22 cellular contexts compared by ENCODE assay signal in genomic region chr4:39715788-39716187, GRCh38. TPM values are rescaled to one million over a fixed set of nuclear protein-coding genes. Genes with fewer than 3 reads are reported as not detected.
A peak's percentile ranks its signal among the peaks of the same experiment; 100 is the strongest.
DNase-seq lines count a peak whose midpoint lies in the region; ATAC-seq and TF ChIP-seq lines count a peak whose summit lies in the region.
"Had no signal": no experiment of that assay in that cellular context is flagged by ENCODE, and none has a peak within 500 bp of the region (broad histone marks: within the 10 kb centered on the region; RNA-seq: fewer than 3 reads in every experiment).

No MANE protein-coding gene starts in this region.

- no peak overlapping the region for H2BK15ac ChIP-seq in IMR-90 (ENCODE audit: low read depth, low read length)

- dilution Hi-C loops in IMR-90 (cut with HindIII; ENCODE audit: low sequenced_read_pairs, unreplicated experiment): no loop called here

- DNase-seq in GM10248 (ENCODE audit: extremely low spot score) (peak; percentile 55), IMR-90 (no peak), globus pallidus (ENCODE audit: low spot score) (peak; percentile 13), NCI-H2081 treated with DMSO at 0.1 percent for 48 hours (lab: John Stamatoyannopoulos, UW) (no peak), vagina (ENCODE audit: extremely low spot score in 2 of 2) (no peak)
- DNase-seq: activated CD4-positive, CD25-positive, alpha-beta regulatory T cell; activated naive CD4-positive, alpha-beta T cell; Calu3; colonic mucosa; foreskin keratinocyte; HFFc6; kidney glomerular epithelial cell; mesenchymal stem cell; natural killer cell; NCI-H1436; NCI-H774; Peyer's patch; stimulated activated CD4-positive, alpha-beta T cell treated with anti-CD3 and anti-CD28 coated beads, Interleukin-2, amount 100 ng/mL, for 24 hours; uterus had no signal

- peak overlapping the region; percentile 78; the same call in 1 of the 2 replicates for H3K23ac ChIP-seq in IMR-90 (ENCODE audit: low read depth, low read length)

- H2BK20ac ChIP-seq in IMR-90 (ENCODE audit: low read depth, low read length): no peak overlapping the region

- no peak overlapping the region for H3K27ac ChIP-seq in IMR-90 (ENCODE audit: insufficient read depth, low read length)
- no peak overlapping the region for H3K27ac ChIP-seq in vagina
- H3K27ac ChIP-seq: colonic mucosa, foreskin keratinocyte, Peyer's patch, uterus had no signal

- H3K56ac ChIP-seq in IMR-90 (ENCODE audit: extremely low read depth, insufficient read depth, low read length): no peak overlapping the region

- H4K91ac ChIP-seq in IMR-90 (ENCODE audit: insufficient read depth, low read depth, low read length): no peak overlapping the region

- H3K18ac ChIP-seq in IMR-90 (ENCODE audit: low read depth, low read length): no peak overlapping the region

- no peak overlapping the region for H3K4ac ChIP-seq in IMR-90 (ENCODE audit: low read depth, low read length)

- POLR2A ChIA-PET in GM10248 (lab: Yijun Ruan, JAX) (no interaction called here), IMR-90 (lab: Charles Lee; ENCODE audit: unreplicated experiment) (no interaction called here)

- WGBS in IMR-90 (ENCODE audit: extremely low coverage in 2 of 2, insufficient read length in 1 of 2), 2 experiments: 100% methylated on average over 1 of the region's 3 CpGs; no CpG with 5 or more reads in 1 of the 2 experiments

- H3K9me1 ChIP-seq in IMR-90 (ENCODE audit: insufficient read depth, low read length): 0 out of 2 replicates have a peak, but pooled peaks cover 5% of the 10 kb centered on the region

- H3K4me1 ChIP-seq in IMR-90 (ENCODE audit: control insufficient read depth, insufficient read depth, low read length) (peaks cover 13% of the 10 kb centered on the region), vagina (peaks cover 37% of the 10 kb centered on the region)
- H3K4me1 ChIP-seq: colonic mucosa had no signal

- in situ Hi-C loops in IMR-90 (cut with MboI; ENCODE audit: low sequenced_read_pairs): no loop called here

- no peak overlapping the region; the same call in 1 of the 2 replicates for H3K14ac ChIP-seq in IMR-90 (replicated peaks; ENCODE audit: low read depth, low read length)

- no peak overlapping the region for H3K4me3 ChIP-seq in IMR-90 (ENCODE audit: insufficient read depth, low read depth, low read length)
- H3K4me3 ChIP-seq in vagina: no peak overlapping the region
- H3K4me3 ChIP-seq: colonic mucosa, Peyer's patch, uterus had no signal

- H4K20me1 ChIP-seq in IMR-90 (ENCODE audit: insufficient read depth, low read length): peaks cover 78% of the 10 kb centered on the region

- H2AK9ac ChIP-seq in IMR-90 (replicated peaks; ENCODE audit: low read depth, low read length, poor library complexity): no peak overlapping the region

- intact Hi-C loops in IMR-90 (cut with micrococcal nuclease) (no loop called here), vagina (cut with DNase I) (no loop called here)

- H3K9ac ChIP-seq in IMR-90 (ENCODE audit: low read depth, low read length): no peak overlapping the region

- ATAC-seq in GM18868 (IDR thresholded peaks at IDR 0.05; ENCODE audit: unreplicated experiment) (peak; percentile 73), IMR-90 (ENCODE audit: low read depth) (no peak), GM18498 (IDR thresholded peaks at IDR 0.05; ENCODE audit: unreplicated experiment) (no peak)
- ATAC-seq: foreskin keratinocyte, HepG2, natural killer cell had no signal

- H3K79me1 ChIP-seq in IMR-90 (ENCODE audit: low read depth in 1 of 2, low read length in 2 of 2): peaks cover 13 to 59% of the 10 kb centered on the region in 2 experiments

- H2AK5ac ChIP-seq in IMR-90 (ENCODE audit: low read depth, low read length): no peak overlapping the region

- H2BK120ac ChIP-seq in IMR-90 (ENCODE audit: low read depth, low read length): no peak overlapping the region

- H4K5ac ChIP-seq in IMR-90 (ENCODE audit: low read depth, low read length): no peak overlapping the region

- H3K27me3 ChIP-seq in IMR-90 (ENCODE audit: control insufficient read depth, insufficient read depth, low read length) (no peaks in the 10 kb centered on the region), vagina (no peaks in the 10 kb centered on the region)
- H3K27me3 ChIP-seq: colonic mucosa, foreskin keratinocyte, Peyer's patch, uterus had no signal

- CTCF ChIA-PET in GM10248 (lab: Yijun Ruan, JAX) (no interaction called here), IMR-90 (lab: Yijun Ruan, JAX) (no interaction called here)

- H4K8ac ChIP-seq in IMR-90 (ENCODE audit: low read depth in 2 of 2, low read length in 2 of 2): no peak overlapping the region

- H2BK5ac ChIP-seq in IMR-90 (ENCODE audit: low read depth, low read length, poor library complexity, severe bottlenecking): peak overlapping the region; percentile 20

- H3K4me2 ChIP-seq in IMR-90 (ENCODE audit: low read depth, low read length): no peak overlapping the region

- H3K36me3 ChIP-seq in IMR-90 (ENCODE audit: control insufficient read depth, insufficient read depth, low read length): peaks cover 3% of the 10 kb centered on the region; the same call in 1 of the 2 replicates
- no peaks in the 10 kb centered on the region for H3K36me3 ChIP-seq in vagina
- H3K36me3 ChIP-seq: colonic mucosa, uterus had no signal

- TF ChIP-seq POLR2A in IMR-90 (IDR thresholded peaks at IDR 0.05; ENCODE audit: low read depth, low read length) (no peak), vagina (IDR thresholded peaks at IDR 0.05) (no peak)

- no peak overlapping the region for H2AFZ ChIP-seq in IMR-90 (replicated peaks; ENCODE audit: low read length, poor library complexity)

- BruUV-seq in IMR-90 (replicated peaks; lab: Mats Ljungman, UMichigan): no TSS peak

- TF ChIP-seq CTCF in GM10248 (IDR thresholded peaks at IDR 0.05; ENCODE audit: control extremely low read depth, extremely low read depth, low read depth, missing control alignments) (no peak), IMR-90 (conservative IDR thresholded peaks at IDR 0.05; ENCODE audit: low read depth, low read length) (no peak), vagina (IDR thresholded peaks at IDR 0.05) (no peak)

- H3K9me3 ChIP-seq in IMR-90 (ENCODE audit: control insufficient read depth, insufficient read depth, low read length): peaks cover 2% of the 10 kb centered on the region; the same call in 1 of the 2 replicates
- H3K9me3 ChIP-seq in vagina: no peaks in the 10 kb centered on the region
- H3K9me3 ChIP-seq: colonic mucosa, Peyer's patch, uterus had no signal

- no peak for TF ChIP-seq RAD21 in IMR-90 (IDR thresholded peaks at IDR 0.05; ENCODE audit: low read length)

TF ChIP-seq in IMR-90, 13 proteins besides CTCF, POLR2A, EP300 and RAD21:
- no peak for TF ChIP-seq MAFK (IDR thresholded peaks at IDR 0.05; ENCODE audit: low read depth, low read length)
- TF ChIP-seq BHLHE40 (IDR thresholded peaks at IDR 0.05; ENCODE audit: low read depth, low read length): no peak
- TF ChIP-seq USF2 (IDR thresholded peaks at IDR 0.05; ENCODE audit: low read depth, low read length): no peak
- TF ChIP-seq ELK1 (IDR thresholded peaks at IDR 0.05; ENCODE audit: borderline replicate concordance, low read depth, low read length): no peak
- no peak for TF ChIP-seq CHD1 (IDR thresholded peaks at IDR 0.05; ENCODE audit: low read depth, low read length)
- TF ChIP-seq MXI1 (IDR thresholded peaks at IDR 0.05; ENCODE audit: borderline replicate concordance, low read depth, low read length): no peak
- no peak for TF ChIP-seq FOS (IDR thresholded peaks at IDR 0.05; ENCODE audit: low read depth, low read length)
- TF ChIP-seq NFE2L2 (IDR thresholded peaks at IDR 0.05; ENCODE audit: low read depth, low read length): no peak
- TF ChIP-seq SMC3 (IDR thresholded peaks at IDR 0.05; ENCODE audit: low read depth, low read length): no peak
- TF ChIP-seq RCOR1 (IDR thresholded peaks at IDR 0.05; ENCODE audit: insufficient replicate concordance, low read length): no peak
- TF ChIP-seq CEBPB (IDR thresholded peaks at IDR 0.05; ENCODE audit: low read depth, low read length): no peak
- TF ChIP-seq MAZ (IDR thresholded peaks at IDR 0.05; ENCODE audit: borderline replicate concordance, low read depth, low read length): no peak
- TF ChIP-seq RFX5 (IDR thresholded peaks at IDR 0.05; ENCODE audit: low read depth, low read length): no peak

RNA-seq across cellular contexts. Expression of gene UBE2K, which starts 17.9 kb away (rescaled TPM):
- total RNA-seq in IMR-90 (2012; rRNA removed): 17.7 and 24.4 TPM in 2 replicates
- 41.7 and 44.8 TPM in 2 replicates for polyA plus RNA-seq in IMR-90 (2012; rRNA removed)
- 19.5 and 24.5 TPM in 2 replicates for polyA plus RNA-seq in IMR-90 (2012; cell fraction: cytosol; rRNA removed)
- 3.2 and 20.8 TPM in 2 replicates for polyA plus RNA-seq in IMR-90 (2012; cell fraction: nucleus; rRNA removed; ENCODE audit: low replicate concordance)
- 21.4 TPM for total RNA-seq in vagina

Comparison
In these comparisons a context has a peak if more than half of its experiments do, and no peak if none do; other contexts are left out.
1. DNase-seq: peak in GM10248 (single experiment) and globus pallidus (single experiment); none in IMR-90 (single experiment), NCI-H2081 treated with DMSO at 0.1 percent for 48 hours (single experiment) and vagina (0 of 2).